ENCODE assay signal across 28 cellular contexts in the genomic region with DNA sequence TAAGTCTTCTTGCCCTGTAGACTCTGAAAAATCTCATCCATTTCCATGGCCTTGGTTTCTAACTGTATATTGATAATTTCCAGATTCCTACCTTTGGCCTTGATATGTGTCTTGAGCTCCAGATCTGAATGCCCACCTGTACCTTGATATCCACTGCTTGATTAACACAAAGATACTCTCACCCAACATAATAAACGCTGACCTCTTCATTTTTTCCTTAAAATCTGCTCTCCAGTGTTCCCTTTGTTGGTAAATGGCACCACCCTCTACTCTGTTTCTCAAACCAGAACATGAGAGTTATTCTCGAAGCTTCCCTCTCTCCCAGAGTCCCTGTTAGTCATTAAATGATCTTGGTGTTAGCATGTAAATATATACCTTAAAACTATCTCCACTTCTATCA.
"Had no signal": no experiment of that assay in that cellular context is flagged by ENCODE, and none has a peak within 500 bp of the region (broad histone marks: within the 10 kb centered on the region; RNA-seq: fewer than 3 reads in every experiment).

No MANE protein-coding gene starts in this region.

- H2AFZ ChIP-seq: hepatocyte had no signal

- H3K36me3 ChIP-seq: colonic mucosa, esophagus muscularis mucosa, esophagus squamous epithelium, gastrocnemius medialis, gastroesophageal sphincter, heart left ventricle, heart right ventricle had no signal

- H3K4me1 ChIP-seq: colonic mucosa, esophagus muscularis mucosa, esophagus squamous epithelium, foreskin keratinocyte, gastroesophageal sphincter, heart left ventricle, heart right ventricle had no signal

- ATAC-seq: effector memory CD8-positive, alpha-beta T cell; esophagus mucosa; foreskin keratinocyte; gastrocnemius medialis; gastroesophageal sphincter; heart left ventricle; heart right ventricle had no signal

- H3K9me3 ChIP-seq: colonic mucosa, gastrocnemius medialis had no signal

- H3K27me3 ChIP-seq: colonic mucosa, dorsolateral prefrontal cortex, esophagus muscularis mucosa, esophagus squamous epithelium, foreskin keratinocyte, gastrocnemius medialis, gastroesophageal sphincter, heart left ventricle, heart right ventricle, hepatocyte had no signal

- H3K27ac ChIP-seq: colonic mucosa, coronary artery, dorsolateral prefrontal cortex, epithelial cell of prostate, esophagus muscularis mucosa, esophagus squamous epithelium, foreskin keratinocyte, gastrocnemius medialis, gastroesophageal sphincter, heart left ventricle, heart right ventricle, hepatocyte had no signal

- H3K4me3 ChIP-seq: colonic mucosa, coronary artery, dorsolateral prefrontal cortex, esophagus muscularis mucosa, esophagus squamous epithelium, gastrocnemius medialis, gastroesophageal sphincter, heart left ventricle, heart right ventricle, hepatocyte had no signal

- FAIRE-seq: endometrium, endothelial cell of umbilical vein, frontal cortex had no signal

- DNase-seq: colonic mucosa; cortex of kidney; dermis blood vessel endothelial cell; dorsolateral prefrontal cortex; effector CD4-positive, alpha-beta T cell; effector CD8-positive, alpha-beta T cell; effector memory CD4-positive, alpha-beta T cell; effector memory CD8-positive, alpha-beta T cell; endodermal cell; erythroblast; esophagus squamous epithelium; foreskin fibroblast; foreskin keratinocyte; foreskin melanocyte; gastrocnemius medialis; glutamatergic neuron; head of caudate nucleus; heart left ventricle; heart right ventricle had no signal

- H3K4me2 ChIP-seq: hepatocyte had no signal
